In genomic region chr3:5707794-5708193, GRCh38 we compare ENCODE assay signal across 27 cellular contexts.
"Had no signal": no experiment of that assay in that cellular context is flagged by ENCODE, and none has a peak within 500 bp of the region (broad histone marks: within the 10 kb centered on the region; RNA-seq: fewer than 3 reads in every experiment).

No MANE protein-coding gene starts in this region.

- DNase-seq: dorsolateral prefrontal cortex; effector CD4-positive, alpha-beta T cell; foreskin fibroblast; gastrocnemius medialis; head of caudate nucleus; left cardiac atrium; left lung; mesenchymal stem cell; midbrain; naive thymus-derived CD4-positive, alpha-beta T cell; psoas muscle; right cardiac atrium; sigmoid colon; stimulated activated CD4-positive, alpha-beta T cell treated with anti-CD3 and anti-CD28 coated beads, Interleukin-2, amount 100 ng/mL, for 24 hours; stimulated activated CD4-positive, alpha-beta T cell treated with anti-CD3 and anti-CD28 coated beads, Interleukin-4, amount 100 ng/mL, for 24 hours; stimulated activated naive CD8-positive, alpha-beta T cell treated with anti-CD3 and anti-CD28 coated beads, Interleukin-15, Interleukin-2, amounts not matched to agents 100 U/mL and 50 U/mL, for 24 hours; substantia nigra; testis; tibial artery; upper lobe of left lung had no signal

- H3K27me3 ChIP-seq: dorsolateral prefrontal cortex, gastrocnemius medialis, left lung, neural progenitor cell, sigmoid colon, testis, tibial artery, upper lobe of left lung had no signal

- H3K9ac ChIP-seq: neural progenitor cell, parathyroid adenoma had no signal

- H3K9me3 ChIP-seq: gastrocnemius medialis, psoas muscle, sigmoid colon, testis, tibial artery, upper lobe of left lung had no signal

- H3K79me2 ChIP-seq: parathyroid adenoma had no signal

- H3K27ac ChIP-seq: dorsolateral prefrontal cortex, epithelial cell of prostate, gastrocnemius medialis, left lung, neural progenitor cell, parathyroid adenoma, psoas muscle, sigmoid colon, testis, tibial artery, upper lobe of left lung had no signal

- FAIRE-seq: colon, urothelium cell line had no signal

- H3K36me3 ChIP-seq: gastrocnemius medialis, left lung, neural progenitor cell, sigmoid colon, tibial artery, upper lobe of left lung had no signal

- ATAC-seq: esophagus mucosa; gastrocnemius medialis; left cardiac atrium; left lung; naive thymus-derived CD4-positive, alpha-beta T cell; psoas muscle; right cardiac atrium; stimulated activated memory B cell treated with anti-CD40 and anti-IgM and Interleukin-4, amounts not matched to agents 10 μg/mL and 1 μg/mL and 100 μg/mL, for 72 hours; stimulated activated naive CD8-positive, alpha-beta T cell treated with anti-CD3 and anti-CD28 coated beads, Interleukin-15, Interleukin-2, amounts not matched to agents 100 U/mL and 50 U/mL, for 24 hours had no signal

- H3K4me3 ChIP-seq: dorsolateral prefrontal cortex, gastrocnemius medialis, left lung, neural progenitor cell, psoas muscle, sigmoid colon, testis, tibial artery, upper lobe of left lung had no signal

- H3K4me1 ChIP-seq: gastrocnemius medialis, left lung, neural progenitor cell, parathyroid adenoma, psoas muscle, sigmoid colon, testis, tibial artery, upper lobe of left lung had no signal

- H2AFZ ChIP-seq: neural progenitor cell, parathyroid adenoma had no signal

- H3K4me2 ChIP-seq: neural progenitor cell had no signal
